ENCODE assay signal across 1 cellular context in the genomic region with DNA sequence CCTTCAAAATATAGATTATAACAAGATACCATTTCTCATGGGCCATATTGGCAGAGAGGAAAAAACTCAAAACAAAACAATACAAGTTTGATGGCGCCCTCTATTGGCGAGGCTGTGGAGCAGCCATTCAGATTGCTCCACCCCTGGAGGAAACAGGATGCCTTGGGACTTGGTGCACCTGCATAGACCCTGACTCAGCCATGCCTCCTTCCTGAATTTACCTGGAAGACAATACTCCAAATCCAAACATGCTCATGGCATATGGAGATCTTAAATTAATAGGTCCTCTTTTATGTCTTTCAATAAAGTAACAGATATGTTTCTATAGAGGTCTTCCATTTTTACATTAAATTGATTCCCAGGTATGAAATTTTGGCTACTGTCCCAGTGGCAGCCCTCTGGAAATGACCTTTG.
TF ChIP-seq lines count a peak whose summit lies in the region.

No MANE protein-coding gene starts in this region.

TF ChIP-seq in HCT116, 20 proteins besides CTCF, POLR2A, EP300 and RAD21 (continued from another document):
- TF ChIP-seq, protein P1, sequence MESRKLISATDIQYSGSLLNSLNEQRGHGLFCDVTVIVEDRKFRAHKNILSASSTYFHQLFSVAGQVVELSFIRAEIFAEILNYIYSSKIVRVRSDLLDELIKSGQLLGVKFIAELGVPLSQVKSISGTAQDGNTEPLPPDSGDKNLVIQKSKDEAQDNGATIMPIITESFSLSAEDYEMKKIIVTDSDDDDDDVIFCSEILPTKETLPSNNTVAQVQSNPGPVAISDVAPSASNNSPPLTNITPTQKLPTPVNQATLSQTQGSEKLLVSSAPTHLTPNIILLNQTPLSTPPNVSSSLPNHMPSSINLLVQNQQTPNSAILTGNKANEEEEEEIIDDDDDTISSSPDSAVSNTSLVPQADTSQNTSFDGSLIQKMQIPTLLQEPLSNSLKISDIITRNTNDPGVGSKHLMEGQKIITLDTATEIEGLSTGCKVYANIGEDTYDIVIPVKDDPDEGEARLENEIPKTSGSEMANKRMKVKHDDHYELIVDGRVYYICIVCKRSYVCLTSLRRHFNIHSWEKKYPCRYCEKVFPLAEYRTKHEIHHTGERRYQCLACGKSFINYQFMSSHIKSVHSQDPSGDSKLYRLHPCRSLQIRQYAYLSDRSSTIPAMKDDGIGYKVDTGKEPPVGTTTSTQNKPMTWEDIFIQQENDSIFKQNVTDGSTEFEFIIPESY (IDR thresholded peaks at IDR 0.05; ENCODE audit: extremely low read depth, insufficient replicate concordance, low read length) = no peak
- TF ChIP-seq EZH2 (IDR thresholded peaks at IDR 0.05) = no peak
- no peak for TF ChIP-seq ELF1 (IDR thresholded peaks at IDR 0.05; ENCODE audit: borderline replicate concordance, low read depth)
- TF ChIP-seq, protein P2, sequence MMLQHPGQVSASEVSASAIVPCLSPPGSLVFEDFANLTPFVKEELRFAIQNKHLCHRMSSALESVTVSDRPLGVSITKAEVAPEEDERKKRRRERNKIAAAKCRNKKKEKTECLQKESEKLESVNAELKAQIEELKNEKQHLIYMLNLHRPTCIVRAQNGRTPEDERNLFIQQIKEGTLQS (IDR thresholded peaks at IDR 0.05) = no peak
- TF ChIP-seq, protein P3, sequence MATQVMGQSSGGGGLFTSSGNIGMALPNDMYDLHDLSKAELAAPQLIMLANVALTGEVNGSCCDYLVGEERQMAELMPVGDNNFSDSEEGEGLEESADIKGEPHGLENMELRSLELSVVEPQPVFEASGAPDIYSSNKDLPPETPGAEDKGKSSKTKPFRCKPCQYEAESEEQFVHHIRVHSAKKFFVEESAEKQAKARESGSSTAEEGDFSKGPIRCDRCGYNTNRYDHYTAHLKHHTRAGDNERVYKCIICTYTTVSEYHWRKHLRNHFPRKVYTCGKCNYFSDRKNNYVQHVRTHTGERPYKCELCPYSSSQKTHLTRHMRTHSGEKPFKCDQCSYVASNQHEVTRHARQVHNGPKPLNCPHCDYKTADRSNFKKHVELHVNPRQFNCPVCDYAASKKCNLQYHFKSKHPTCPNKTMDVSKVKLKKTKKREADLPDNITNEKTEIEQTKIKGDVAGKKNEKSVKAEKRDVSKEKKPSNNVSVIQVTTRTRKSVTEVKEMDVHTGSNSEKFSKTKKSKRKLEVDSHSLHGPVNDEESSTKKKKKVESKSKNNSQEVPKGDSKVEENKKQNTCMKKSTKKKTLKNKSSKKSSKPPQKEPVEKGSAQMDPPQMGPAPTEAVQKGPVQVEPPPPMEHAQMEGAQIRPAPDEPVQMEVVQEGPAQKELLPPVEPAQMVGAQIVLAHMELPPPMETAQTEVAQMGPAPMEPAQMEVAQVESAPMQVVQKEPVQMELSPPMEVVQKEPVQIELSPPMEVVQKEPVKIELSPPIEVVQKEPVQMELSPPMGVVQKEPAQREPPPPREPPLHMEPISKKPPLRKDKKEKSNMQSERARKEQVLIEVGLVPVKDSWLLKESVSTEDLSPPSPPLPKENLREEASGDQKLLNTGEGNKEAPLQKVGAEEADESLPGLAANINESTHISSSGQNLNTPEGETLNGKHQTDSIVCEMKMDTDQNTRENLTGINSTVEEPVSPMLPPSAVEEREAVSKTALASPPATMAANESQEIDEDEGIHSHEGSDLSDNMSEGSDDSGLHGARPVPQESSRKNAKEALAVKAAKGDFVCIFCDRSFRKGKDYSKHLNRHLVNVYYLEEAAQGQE (IDR thresholded peaks at IDR 0.05; ENCODE audit: low read depth) = no peak
- no peak for TF ChIP-seq JUND (IDR thresholded peaks at IDR 0.05)
- no peak for TF ChIP-seq ZFX (IDR thresholded peaks at IDR 0.05)
- TF ChIP-seq ZNF274 (IDR thresholded peaks at IDR 0.05; ENCODE audit: low read depth, low read length) = no peak
- TF ChIP-seq EZH2phosphoT487 (IDR thresholded peaks at IDR 0.05; ENCODE audit: borderline replicate concordance) = no peak
- TF ChIP-seq YY1 (IDR thresholded peaks at IDR 0.05; ENCODE audit: extremely low read depth, insufficient replicate concordance, low read depth, low read length) = no peak
- TF ChIP-seq POLR2AphosphoS5 (IDR thresholded peaks at IDR 0.05; ENCODE audit: low read depth, low read length) = no peak
- TF ChIP-seq CBX3 (IDR thresholded peaks at IDR 0.05; ENCODE audit: low read depth) = no peak
